In genomic region chr1:209235170-209235569, GRCh38 we compare ENCODE assay signal across 1 cellular context.
TF ChIP-seq lines count a peak whose summit lies in the region.

No MANE protein-coding gene starts in this region.

TF ChIP-seq in WTC11, 78 proteins besides CTCF, POLR2A, EP300 and RAD21 (continued from another document):
- TF ChIP-seq AFF4 (CRISPR knock-in tag; IDR thresholded peaks at IDR 0.05; ENCODE audit: borderline replicate concordance) (no peak), TP53 (CRISPR knock-in tag; IDR thresholded peaks at IDR 0.05) (no peak), ETV6 (CRISPR knock-in tag; IDR thresholded peaks at IDR 0.05) (no peak), SMAD4 (CRISPR knock-in tag; IDR thresholded peaks at IDR 0.05) (no peak), ZNF671 (CRISPR knock-in tag; IDR thresholded peaks at IDR 0.05) (no peak), CDX4 (CRISPR knock-in tag; IDR thresholded peaks at IDR 0.05; ENCODE audit: borderline replicate concordance) (no peak), SMAD3 (CRISPR knock-in tag; IDR thresholded peaks at IDR 0.05; ENCODE audit: borderline replicate concordance) (no peak), SOX15 (CRISPR knock-in tag; IDR thresholded peaks at IDR 0.05) (no peak), ATF6 (CRISPR knock-in tag; IDR thresholded peaks at IDR 0.05) (no peak), NR2C2 (CRISPR knock-in tag; IDR thresholded peaks at IDR 0.05) (no peak), ZSCAN18 (CRISPR knock-in tag; IDR thresholded peaks at IDR 0.05) (no peak), ZNF263 (CRISPR knock-in tag; IDR thresholded peaks at IDR 0.05; ENCODE audit: low read depth) (no peak), ZNF396 (CRISPR knock-in tag; IDR thresholded peaks at IDR 0.05; ENCODE audit: borderline replicate concordance) (no peak), ZNF423 (CRISPR knock-in tag; IDR thresholded peaks at IDR 0.05) (no peak), ZNF317 (CRISPR knock-in tag; IDR thresholded peaks at IDR 0.05; ENCODE audit: borderline replicate concordance, low read depth) (no peak)
